1 cellular context compared by ENCODE assay signal in the genomic region with DNA sequence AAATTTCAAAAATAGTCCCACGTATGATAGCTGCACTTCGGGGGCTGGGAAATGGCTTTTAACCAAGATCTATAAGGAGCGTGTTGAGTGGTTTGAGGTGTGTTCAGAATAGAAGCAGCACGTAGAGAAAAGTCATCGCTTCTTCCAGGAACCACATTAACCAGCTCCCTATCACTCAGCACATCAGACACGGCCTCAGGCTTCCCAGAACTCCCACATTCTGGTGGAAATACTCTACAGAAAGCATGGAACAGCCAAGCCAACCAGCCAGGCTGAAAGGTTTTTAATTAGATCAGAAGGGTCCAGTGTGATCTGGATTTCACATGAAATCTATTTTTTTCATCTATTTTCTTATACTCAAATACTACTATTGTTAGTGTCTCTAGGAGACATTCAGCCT.
TF ChIP-seq lines count a peak whose summit lies in the region.

No MANE protein-coding gene starts in this region.

TF ChIP-seq in SK-N-SH treated with all-trans-retinoic acid at 6 μM for 48 hours, 23 proteins besides CTCF, POLR2A, EP300 and RAD21:
- no peak for TF ChIP-seq PATZ1 (CRISPR knock-in tag; IDR thresholded peaks at IDR 0.05; ENCODE audit: borderline replicate concordance)
- TF ChIP-seq, protein P1, sequence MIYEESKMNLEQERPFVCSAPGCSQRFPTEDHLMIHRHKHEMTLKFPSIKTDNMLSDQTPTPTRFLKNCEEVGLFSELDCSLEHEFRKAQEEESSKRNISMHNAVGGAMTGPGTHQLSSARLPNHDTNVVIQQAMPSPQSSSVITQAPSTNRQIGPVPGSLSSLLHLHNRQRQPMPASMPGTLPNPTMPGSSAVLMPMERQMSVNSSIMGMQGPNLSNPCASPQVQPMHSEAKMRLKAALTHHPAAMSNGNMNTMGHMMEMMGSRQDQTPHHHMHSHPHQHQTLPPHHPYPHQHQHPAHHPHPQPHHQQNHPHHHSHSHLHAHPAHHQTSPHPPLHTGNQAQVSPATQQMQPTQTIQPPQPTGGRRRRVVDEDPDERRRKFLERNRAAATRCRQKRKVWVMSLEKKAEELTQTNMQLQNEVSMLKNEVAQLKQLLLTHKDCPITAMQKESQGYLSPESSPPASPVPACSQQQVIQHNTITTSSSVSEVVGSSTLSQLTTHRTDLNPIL (CRISPR knock-in tag; IDR thresholded peaks at IDR 0.05; ENCODE audit: low read depth): 0 out of 2 replicates have a peak, but pooled peaks have one; percentile 40
- peak; percentile 53; the same call in 1 of the 2 replicates for TF ChIP-seq CSDC2 (CRISPR knock-in tag; IDR thresholded peaks at IDR 0.05)
- TF ChIP-seq BACH2 (CRISPR knock-in tag; IDR thresholded peaks at IDR 0.05; ENCODE audit: borderline replicate concordance): no peak
- TF ChIP-seq PPARA (CRISPR knock-in tag; IDR thresholded peaks at IDR 0.05; ENCODE audit: borderline replicate concordance): peak; percentile 74; the same call in 1 of the 2 replicates
- no peak for TF ChIP-seq ESRRG (CRISPR knock-in tag; IDR thresholded peaks at IDR 0.05)
- peak; percentile 83; the same call in 1 of the 2 replicates for TF ChIP-seq SNAI2 (CRISPR knock-in tag; IDR thresholded peaks at IDR 0.05)
- TF ChIP-seq TCF4 (CRISPR knock-in tag; IDR thresholded peaks at IDR 0.05; ENCODE audit: borderline replicate concordance): peak; percentile 90
- TF ChIP-seq TSHZ2 (CRISPR knock-in tag; IDR thresholded peaks at IDR 0.05): peak; percentile 93
- TF ChIP-seq ZNF70 (CRISPR knock-in tag; IDR thresholded peaks at IDR 0.05): 0 out of 2 replicates have a peak, but pooled peaks have one; percentile 61
- peak; percentile 87 for TF ChIP-seq ISL1 (CRISPR knock-in tag; IDR thresholded peaks at IDR 0.05)
- TF ChIP-seq GLIS3 (CRISPR knock-in tag; IDR thresholded peaks at IDR 0.05): peak; percentile 36; the same call in 1 of the 2 replicates
- 0 out of 2 replicates have a peak, but pooled peaks have one; percentile 62 for TF ChIP-seq ZFP3 (CRISPR knock-in tag; IDR thresholded peaks at IDR 0.05)
- no peak for TF ChIP-seq OSR1 (CRISPR knock-in tag; IDR thresholded peaks at IDR 0.05)
